8 cellular contexts compared by ENCODE assay signal in the genomic region with DNA sequence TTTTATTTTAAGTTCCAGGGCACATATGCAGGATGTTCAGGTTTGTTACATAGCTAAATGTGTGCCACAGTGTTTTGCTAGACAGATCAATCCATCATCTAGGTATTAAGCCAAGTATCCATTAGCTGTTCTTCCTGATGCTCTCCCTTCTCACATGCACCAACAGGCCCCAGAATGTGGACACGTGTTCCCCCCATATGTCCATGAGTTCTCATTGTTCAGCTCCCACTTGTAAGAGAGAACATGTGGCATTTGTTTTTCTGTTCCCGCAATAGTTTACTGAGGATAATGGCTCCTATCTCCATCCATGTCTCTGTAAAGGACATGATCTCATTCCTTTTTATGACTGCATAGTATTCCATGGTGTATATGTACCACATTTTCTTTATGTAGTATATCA.
"Had no signal": no experiment of that assay in that cellular context is flagged by ENCODE, and none has a peak within 500 bp of the region (broad histone marks: within the 10 kb centered on the region; RNA-seq: fewer than 3 reads in every experiment).

No MANE protein-coding gene starts in this region.

- FAIRE-seq: G401.6, GM12878, GM12891, GM12892, GM18507, GM19239 had no signal

- DNase-seq: GDM1, GF-D8 had no signal

- ATAC-seq: GM12878 had no signal

- H3K4me3 ChIP-seq: GM12878 had no signal
